In genomic region chr4:99403380-99404194, GRCh38 we compare ENCODE assay signal across 10 cellular contexts. TPM values are rescaled to one million over a fixed set of nuclear protein-coding genes. Genes with fewer than 3 reads are reported as not detected.
A peak's percentile ranks its signal among the peaks of the same experiment; 100 is the strongest.
DNase-seq lines count a peak whose midpoint lies in the region; ATAC-seq and TF ChIP-seq lines count a peak whose summit lies in the region.
"Had no signal": no experiment of that assay in that cellular context is flagged by ENCODE, and none has a peak within 500 bp of the region (broad histone marks: within the 10 kb centered on the region; RNA-seq: fewer than 3 reads in every experiment).

No MANE protein-coding gene starts in this region.

- TF ChIP-seq POLR2A in heart left ventricle (IDR thresholded peaks at IDR 0.05): no peak

- H3K9me3 ChIP-seq in heart left ventricle (peaks cover 0 to 2% (median 0%) of the 10 kb centered on the region in 12 donors), heart right ventricle (peaks cover 0 to 4% (median 0%) of the 10 kb centered on the region in 11 donors), aorta (ENCODE audit: control insufficient read depth, low read length) (no peaks in the 10 kb centered on the region)

- H3K4me1 ChIP-seq in heart left ventricle (peaks cover 0 to 20% (median 4%) of the 10 kb centered on the region in 12 donors), heart right ventricle (peaks cover 0 to 15% (median 8%) of the 10 kb centered on the region in 9 donors), aorta (ENCODE audit: control insufficient read depth in 1 of 2, insufficient read depth in 2 of 2, low read length in 2 of 2) (peaks cover 3% of the 10 kb centered on the region in 2 donors)

- H3K4me3 ChIP-seq in heart left ventricle: no peak overlapping the region
- H3K4me3 ChIP-seq in heart right ventricle: no peak overlapping the region
- no peak overlapping the region for H3K4me3 ChIP-seq in aorta (ENCODE audit: low read length in 2 of 2)

- DNase-seq in heart left ventricle (no peak), cardiac septum (ENCODE audit: low spot score) (no peak), heart right ventricle (no peak), aorta (no peak), islet precursor cell (no peak), CD1c-positive myeloid dendritic cell (ENCODE audit: extremely low spot score) (no peak)

- TF ChIP-seq CTCF in heart left ventricle (IDR thresholded peaks at IDR 0.05) (no peak), heart right ventricle (IDR thresholded peaks at IDR 0.05) (no peak)

- H3K27ac ChIP-seq in heart left ventricle: peak overlapping the region in 10 of 12 donors; percentile 1 to 80 (median 61)
- H3K27ac ChIP-seq in heart right ventricle: peak overlapping the region; percentile 3 to 67 (median 48)
- H3K27ac ChIP-seq in aorta (ENCODE audit: low read depth in 1 of 2, low read length in 2 of 2): peak overlapping the region; percentile 99 to 100

- peak in 2 of 4 donors; percentile 39 to 64 for ATAC-seq in heart left ventricle
- peak; percentile 78 for ATAC-seq in HG03378 (IDR thresholded peaks at IDR 0.05; ENCODE audit: unreplicated experiment)
- peak in 4 of 8 donors; percentile 32 to 55 (median 44) for ATAC-seq in heart right ventricle
- peak; percentile 78 for ATAC-seq in aorta (ENCODE audit: low FRiP score)
- ATAC-seq in activated CD4-positive, CD25-positive, alpha-beta regulatory T cell treated with anti-CD3 and anti-CD28 coated beads, Interleukin-2, amount 50 U/mL, for 24 hours: no peak

- 61 to 76% (median 69%) methylated on average over 5 of the region's 5 CpGs for WGBS in heart left ventricle, 4 donors
- 72 to 74% methylated on average over 5 of the region's 5 CpGs for WGBS in heart right ventricle, 2 donors
- 2 to 4% methylated on average over 5 of the region's 5 CpGs for WGBS in aorta, 2 donors

- H3K36me3 ChIP-seq in heart left ventricle: no peaks in the 10 kb centered on the region
- no peaks in the 10 kb centered on the region for H3K36me3 ChIP-seq in heart right ventricle
- H3K36me3 ChIP-seq in aorta (ENCODE audit: control insufficient read depth in 1 of 2, insufficient read depth in 2 of 2, low read length in 1 of 2): peaks cover 0 to 2% of the 10 kb centered on the region in 2 donors

- intact Hi-C loops in heart left ventricle (cut with DNase I) (loop anchor here in 9 of 10 donors (1.0 to 10.0 kb wide), 15 partner anchors 89 to 939 kb away; partner anchors contain the start of gene METAP1 (in 4 of the 9)), cardiac septum (cut with DNase I) (loop anchor here (2.0 to 10.0 kb wide), 3 partner anchors 201 to 459 kb away; partner anchors contain the start of gene METAP1), heart right ventricle (cut with DNase I) (loop anchor here in 8 of 10 donors (2.0 to 10.0 kb wide), 10 partner anchors 86 to 936 kb away; partner anchors contain the start of gene METAP1 (in 1 of the 8)), aorta (cut with DNase I) (loop anchor here (2.0 to 10.0 kb wide), 5 partner anchors 101 to 319 kb away; partner anchors contain the start of gene ADH5 (in 1 of the 2))

- H3K27me3 ChIP-seq in heart left ventricle (no peaks in the 10 kb centered on the region), heart right ventricle (no peaks in the 10 kb centered on the region), aorta (ENCODE audit: control insufficient read depth in 1 of 2, insufficient read depth in 2 of 2, low read length in 1 of 2) (no peaks in the 10 kb centered on the region)

RNA-seq across cellular contexts. Expression of gene ADH7, which starts 31.6 kb away (rescaled TPM):
- total RNA-seq in heart left ventricle (not detected), cardiac septum (not detected), heart right ventricle (not detected), aorta (not detected)
- polyA plus RNA-seq in heart left ventricle (not detected), heart right ventricle (under 1 TPM in 1 of 2 donors, not detected in 1; 0.04 TPM), aorta (under 1 TPM; 0.10 to 0.13 TPM)
- total RNA-seq: NCI-H460 had no signal
- polyA plus RNA-seq: BJ had no signal

RNA-seq across cellular contexts. Expression of gene ADH1C, which starts 51.0 kb away (rescaled TPM):
- 10 to 100 TPM in 1 of 9 donors, 1 to 10 TPM in 8; 1.6 to 14.3 (median 2.8) TPM for total RNA-seq in heart left ventricle
- 1 to 10 TPM in 1 of 2 donors, under 1 TPM in 1; 0.64 to 2.8 TPM for polyA plus RNA-seq in heart left ventricle
- total RNA-seq in cardiac septum: 4.0 TPM
- 1 to 10 TPM in 9 of 10 donors, under 1 TPM in 1; 0.85 to 8.6 (median 2.1) TPM for total RNA-seq in heart right ventricle
- 1 to 10 TPM; 1.6 to 8.3 TPM for polyA plus RNA-seq in heart right ventricle
- total RNA-seq in aorta: 10 to 100 TPM in 1 of 2 donors, 1 to 10 TPM in 1; 3.4 to 11.7 TPM
- polyA plus RNA-seq in aorta: 10 to 100 TPM in 1 of 2 donors, 1 to 10 TPM in 1; 2.8 to 21.2 TPM
- total RNA-seq: NCI-H460 had no signal

Comparison
In these comparisons a context has a peak if more than half of its experiments do, and no peak if none do; other contexts are left out.
1. ATAC-seq: peak in HG03378 (single experiment) and aorta (single experiment); none in activated CD4-positive, CD25-positive, alpha-beta regulatory T cell treated with anti-CD3 and anti-CD28 coated beads, Interleukin-2, amount 50 U/mL, for 24 hours (0 of 2).
2. H3K27ac ChIP-seq: peak in every context shown above with its lines; median percentile 100 in aorta; 61 in heart left ventricle; 48 in heart right ventricle.